29 cellular contexts compared by ENCODE assay signal in the genomic region with DNA sequence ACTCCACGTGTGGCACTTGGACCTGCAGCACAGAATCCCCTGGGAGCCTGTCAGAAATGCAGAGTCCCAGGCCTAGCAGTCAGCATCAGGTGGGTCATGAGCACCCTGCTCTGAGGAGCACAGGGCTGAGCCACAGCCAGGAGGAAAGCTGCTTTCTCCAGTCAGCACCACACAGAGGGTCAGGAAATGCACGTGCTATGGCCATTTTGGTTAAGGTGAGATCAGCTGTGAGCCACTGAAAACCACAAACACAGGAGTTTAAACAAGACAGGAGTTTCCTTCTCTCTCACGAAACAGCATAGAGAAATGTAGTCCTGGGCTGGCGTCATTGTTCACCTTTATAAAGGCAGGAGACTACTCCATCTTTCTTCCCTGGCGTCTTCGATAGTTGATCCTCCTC.
"Had no signal": no experiment of that assay in that cellular context is flagged by ENCODE, and none has a peak within 500 bp of the region (broad histone marks: within the 10 kb centered on the region; RNA-seq: fewer than 3 reads in every experiment).

No MANE protein-coding gene starts in this region.

- H3K4me1 ChIP-seq: SJCRH30 had no signal

- DNase-seq: Karpas-422, KBM-7, MM.1S, MV-4-11, NCI-H1092, NCI-H1105, NCI-H1417 treated with DMSO at 0.1 percent for 48 hours, NCI-H1436 treated with DMSO at 0.1 percent for 48 hours, NCI-H1694 treated with DMSO at 0.1 percent for 48 hours, NCI-H187 treated with DMSO at 0.1 percent for 48 hours, NCI-H2029, NCI-H2081, NCI-H226, NCI-H446 treated with DMSO at 0.1 percent for 48 hours, NCI-H510A, NCI-H526, NCI-H69, NCI-H748 treated with DMSO at 0.1 percent for 48 hours, PC-9, SHP77, SIG-M5, SJCRH30 had no signal

- H3K4me2 ChIP-seq: KMS-11, PC-9 had no signal

- ATAC-seq: Panc1, Right ventricle myocardium inferior, SK-N-SH treated with all-trans-retinoic acid at 6 μM for 48 hours had no signal

- H2AFZ ChIP-seq: PC-9 had no signal

- H3K27ac ChIP-seq: KMS-11, PC-9, RWPE1, SJCRH30, SK-N-MC had no signal

- FAIRE-seq: RCC 7860 had no signal

- H3K9ac ChIP-seq: KMS-11 had no signal

- H3K27me3 ChIP-seq: SJCRH30 had no signal

- H3K36me3 ChIP-seq: SJCRH30 had no signal

- H3K4me3 ChIP-seq: PC-9, SJCRH30, SK-N-MC had no signal

- H3K9me3 ChIP-seq: SJCRH30 had no signal
